Comparison of ENCODE assay signal across 17 cellular contexts in genomic region chr6:45450132-45450531, GRCh38.
"Had no signal": no experiment of that assay in that cellular context is flagged by ENCODE, and none has a peak within 500 bp of the region (broad histone marks: within the 10 kb centered on the region; RNA-seq: fewer than 3 reads in every experiment).

No MANE protein-coding gene starts in this region.

- H3K27ac Mint-ChIP-seq: activated B cell treated with CpG ODN at 0.5 μM for 24 hours had no signal

- H3K9me3 ChIP-seq: esophagus squamous epithelium, lower lobe of right lung, tibial nerve had no signal

- H3K4me1 Mint-ChIP-seq: activated B cell treated with CpG ODN at 0.5 μM for 24 hours had no signal

- H3K27me3 Mint-ChIP-seq: activated CD8-positive, alpha-beta memory T cell treated with anti-CD3 and anti-CD28 coated beads, Interleukin-2, amount 10 ng/mL, durations not matched to agents 7 days and 5 days had no signal

- H3K27ac ChIP-seq: cardiac muscle cell, esophagus squamous epithelium, lower lobe of right lung, parathyroid adenoma had no signal

- H3K79me2 ChIP-seq: parathyroid adenoma had no signal

- DNase-seq: activated B cell treated with CpG ODN at 0.5 μM for 24 hours; activated CD4-positive, alpha-beta T cell treated with anti-CD3 and anti-CD28 coated beads, Interleukin-2, amount 50 U/mL, for 1 hour; activated CD8-positive, alpha-beta memory T cell treated with anti-CD3 and anti-CD28 coated beads, Interleukin-2, amount 10 ng/mL, durations not matched to agents 7 days and 5 days; activated naive CD4-positive, alpha-beta T cell; activated T-cell treated with anti-CD3 and anti-CD28 coated beads, Interleukin-2, amount 50 U/mL, for 4 hours; esophagus squamous epithelium; foreskin fibroblast; glutamatergic neuron; left cardiac atrium; lower lobe of right lung; midbrain; retina; stimulated activated CD4-positive, alpha-beta T cell treated with anti-CD3 and anti-CD28 coated beads, Interleukin-15, amount 100 ng/mL, for 24 hours; stimulated activated CD4-positive, alpha-beta T cell treated with anti-CD3 and anti-CD28 coated beads, Interleukin-4, amount 100 ng/mL, for 4 hours had no signal

- H3K9me3 Mint-ChIP-seq: activated B cell treated with CpG ODN at 0.5 μM for 24 hours; activated T-cell treated with anti-CD3 and anti-CD28 coated beads, Interleukin-2, amount 50 U/mL, for 4 hours had no signal

- H2AFZ ChIP-seq: parathyroid adenoma had no signal

- H3K4me3 Mint-ChIP-seq: activated B cell treated with CpG ODN at 0.5 μM for 24 hours; activated CD8-positive, alpha-beta memory T cell treated with anti-CD3 and anti-CD28 coated beads, Interleukin-2, amount 10 ng/mL, durations not matched to agents 7 days and 5 days; activated T-cell treated with anti-CD3 and anti-CD28 coated beads, Interleukin-2, amount 50 U/mL, for 4 hours had no signal

- H3K4me3 ChIP-seq: cardiac muscle cell, esophagus squamous epithelium, lower lobe of right lung, tibial nerve had no signal

- H3K36me3 ChIP-seq: cardiac muscle cell, esophagus squamous epithelium, lower lobe of right lung had no signal

- H3K9ac ChIP-seq: parathyroid adenoma had no signal

- H3K27me3 ChIP-seq: cardiac muscle cell, esophagus squamous epithelium, tibial nerve had no signal
